In genomic region chr16:29141586-29142324, GRCh38 we compare ENCODE assay signal across 34 cellular contexts.
DNase-seq lines count a peak whose midpoint lies in the region; ATAC-seq, FAIRE-seq and TF ChIP-seq lines count a peak whose summit lies in the region.
"Had no signal": no experiment of that assay in that cellular context is flagged by ENCODE, and none has a peak within 500 bp of the region (broad histone marks: within the 10 kb centered on the region; RNA-seq: fewer than 3 reads in every experiment).

No MANE protein-coding gene starts in this region.

- H3K4me1 Mint-ChIP-seq in CD4-positive, CD25-positive, alpha-beta regulatory T cell: peaks cover 8 to 65% (median 17%) of the 10 kb centered on the region in 4 donors
- peaks cover 20% of the 10 kb centered on the region for H3K4me1 Mint-ChIP-seq in CD8-positive, alpha-beta T cell (ENCODE audit: low read depth)

- H3K27ac ChIP-seq in CD4-positive, CD25-positive, alpha-beta regulatory T cell (ENCODE audit: insufficient read depth, low read length, poor library complexity, severe bottlenecking): no peak overlapping the region
- H3K27ac ChIP-seq in CD8-positive, alpha-beta T cell (ENCODE audit: low read depth, low read length): no peak overlapping the region
- H3K27ac ChIP-seq in kidney (ENCODE audit: low read depth in 2 of 2, low read length in 2 of 2) (no peak overlapping the region), foreskin keratinocyte (no peak overlapping the region)
- H3K27ac ChIP-seq: BLaER1, gastrocnemius medialis, right lobe of liver, transverse colon had no signal

- H3K27me3 Mint-ChIP-seq in CD4-positive, CD25-positive, alpha-beta regulatory T cell: no peaks in the 10 kb centered on the region
- no peaks in the 10 kb centered on the region for H3K27me3 Mint-ChIP-seq in CD8-positive, alpha-beta T cell (ENCODE audit: low read depth)
- H3K27me3 Mint-ChIP-seq: activated CD8-positive, alpha-beta memory T cell treated with anti-CD3 and anti-CD28 coated beads, Interleukin-2, amount 10 ng/mL, durations not matched to agents 7 days and 5 days had no signal

- no peak overlapping the region for H3K4me3 Mint-ChIP-seq in CD4-positive, CD25-positive, alpha-beta regulatory T cell
- no peak overlapping the region for H3K4me3 Mint-ChIP-seq in CD8-positive, alpha-beta T cell
- H3K4me3 Mint-ChIP-seq: activated CD8-positive, alpha-beta memory T cell treated with anti-CD3 and anti-CD28 coated beads, Interleukin-2, amount 10 ng/mL, durations not matched to agents 7 days and 5 days; HFFc6; neural crest cell had no signal

- intact Hi-C loops in CD8-positive, alpha-beta T cell (cut with DNase I, micrococcal nuclease): no loop called here
- intact Hi-C loops in kidney (cut with DNase I): no loop called here

- no peaks in the 10 kb centered on the region for H3K9me3 ChIP-seq in CD4-positive, CD25-positive, alpha-beta regulatory T cell (ENCODE audit: control insufficient read depth in 2 of 2, low read length in 2 of 2)
- H3K9me3 ChIP-seq in CD8-positive, alpha-beta T cell (ENCODE audit: low read length): no peaks in the 10 kb centered on the region
- H3K9me3 ChIP-seq in kidney (ENCODE audit: control insufficient read depth in 1 of 2, low read length in 2 of 2): no peaks in the 10 kb centered on the region
- H3K9me3 ChIP-seq in MG63: no peaks in the 10 kb centered on the region
- H3K9me3 ChIP-seq: BLaER1, gastrocnemius medialis, mucosa of descending colon, right lobe of liver, transverse colon had no signal

- H3K36me3 ChIP-seq in CD4-positive, CD25-positive, alpha-beta regulatory T cell (ENCODE audit: control insufficient read depth, insufficient read depth, low read length): no peaks in the 10 kb centered on the region
- no peaks in the 10 kb centered on the region for H3K36me3 ChIP-seq in CD8-positive, alpha-beta T cell (ENCODE audit: insufficient read depth, low read length)
- H3K36me3 ChIP-seq in kidney (ENCODE audit: control insufficient read depth in 1 of 2, insufficient read depth in 2 of 2, low read length in 2 of 2): no peaks in the 10 kb centered on the region
- no peaks in the 10 kb centered on the region for H3K36me3 ChIP-seq in MG63
- H3K36me3 ChIP-seq: BLaER1, gastrocnemius medialis, right lobe of liver, transverse colon had no signal

- CTCF ChIA-PET in CD8-positive, alpha-beta T cell (lab: Charles Lee): no interaction called here

- H3K27me3 ChIP-seq in CD4-positive, CD25-positive, alpha-beta regulatory T cell (ENCODE audit: control insufficient read depth, insufficient read depth, low read length): no peaks in the 10 kb centered on the region
- no peaks in the 10 kb centered on the region for H3K27me3 ChIP-seq in CD8-positive, alpha-beta T cell (ENCODE audit: insufficient read depth, low read length)
- H3K27me3 ChIP-seq in foreskin keratinocyte (no peaks in the 10 kb centered on the region), MG63 (no peaks in the 10 kb centered on the region)
- H3K27me3 ChIP-seq: BLaER1, right lobe of liver, transverse colon had no signal

- H3K9me3 Mint-ChIP-seq in CD4-positive, CD25-positive, alpha-beta regulatory T cell: no peaks in the 10 kb centered on the region
- no peaks in the 10 kb centered on the region for H3K9me3 Mint-ChIP-seq in CD8-positive, alpha-beta T cell
- H3K9me3 Mint-ChIP-seq: HFFc6, neural crest cell had no signal

- no peak overlapping the region for H3K4me3 ChIP-seq in CD4-positive, CD25-positive, alpha-beta regulatory T cell (ENCODE audit: low read depth, low read length)
- H3K4me3 ChIP-seq in CD8-positive, alpha-beta T cell (ENCODE audit: low read depth, low read length): no peak overlapping the region
- H3K4me3 ChIP-seq in kidney (ENCODE audit: low read length in 2 of 2) (no peak overlapping the region), retinal pigment epithelial cell (ENCODE audit: low read length) (no peak overlapping the region), MG63 (no peak overlapping the region)
- H3K4me3 ChIP-seq: BLaER1, gastrocnemius medialis, mucosa of descending colon, right lobe of liver, transverse colon had no signal

- no peak for TF ChIP-seq CTCF in CD8-positive, alpha-beta T cell (IDR thresholded peaks at IDR 0.05)
- TF ChIP-seq CTCF in kidney (IDR thresholded peaks at IDR 0.05; ENCODE audit: borderline replicate concordance, extremely low read depth, insufficient read depth): no peak
- peak; percentile 31 for TF ChIP-seq CTCF in retinal pigment epithelial cell (conservative IDR thresholded peaks at IDR 0.05; ENCODE audit: low read depth, low read length)
- TF ChIP-seq CTCF in foreskin keratinocyte (conservative IDR thresholded peaks at IDR 0.05): no peak

- FAIRE-seq in kidney (lab: Jason Lieb, UNC): no peak
- FAIRE-seq: endothelial cell of umbilical vein, GM18507, H1 had no signal

- POLR2A ChIA-PET in CD8-positive, alpha-beta T cell (lab: Charles Lee): no interaction called here

- peaks cover 28% of the 10 kb centered on the region for H3K4me1 ChIP-seq in CD4-positive, CD25-positive, alpha-beta regulatory T cell (ENCODE audit: control insufficient read depth, insufficient read depth, low read length, poor library complexity, severe bottlenecking)
- H3K4me1 ChIP-seq in CD8-positive, alpha-beta T cell (ENCODE audit: insufficient read depth, low read length): peaks cover 4% of the 10 kb centered on the region
- H3K4me1 ChIP-seq in kidney (ENCODE audit: control insufficient read depth in 1 of 2, insufficient read depth in 1 of 2, low read depth in 1 of 2, low read length in 2 of 2) (no peaks in the 10 kb centered on the region), foreskin keratinocyte (no peaks in the 10 kb centered on the region)
- H3K4me1 ChIP-seq: gastrocnemius medialis, transverse colon had no signal

- H3K27ac Mint-ChIP-seq in CD4-positive, CD25-positive, alpha-beta regulatory T cell: peak overlapping the region in 2 of 3 donors; percentile 87 to 90
- no peak overlapping the region for H3K27ac Mint-ChIP-seq in CD8-positive, alpha-beta T cell
- H3K27ac Mint-ChIP-seq: activated CD8-positive, alpha-beta memory T cell treated with anti-CD3 and anti-CD28 coated beads, Interleukin-2, amount 10 ng/mL, durations not matched to agents 7 days and 5 days; HFFc6 had no signal

- H3K36me3 Mint-ChIP-seq in CD4-positive, CD25-positive, alpha-beta regulatory T cell: peaks cover 24% of the 10 kb centered on the region
- H3K36me3 Mint-ChIP-seq in CD8-positive, alpha-beta T cell: peaks cover 6% of the 10 kb centered on the region

- DNase-seq in CD4-positive, CD25-positive, alpha-beta regulatory T cell: no peak
- no peak for DNase-seq in CD8-positive, alpha-beta T cell
- DNase-seq in kidney (peak; percentile 36), retinal pigment epithelial cell (ENCODE audit: low read depth) (no peak), foreskin keratinocyte (no peak), MG63 (no peak)
- DNase-seq: activated CD4-positive, alpha-beta T cell treated with anti-CD3 and anti-CD28 coated beads, Interleukin-2, amount 50 U/mL, for 4 hours; activated CD8-positive, alpha-beta memory T cell treated with anti-CD3 and anti-CD28 coated beads, Interleukin-2, amount 10 ng/mL, durations not matched to agents 7 days and 5 days; activated gamma-delta T cell treated with Interleukin-2 at 50 U/mL for 16 hours; activated T-cell treated with anti-CD3 and anti-CD28 coated beads, Interleukin-2, amount 50 U/mL, for 48 hours; Calu3; EL; gastrocnemius medialis; HFFc6; KG1; mammary epithelial cell; MM.1S; mucosa of descending colon; NCI-H1105 treated with DMSO at 0.1 percent for 48 hours; NCI-H1930; NCI-H510A treated with DMSO at 0.1 percent for 48 hours; NK-92 treated with Interleukin-12 subunit alpha and Interleukin-12 subunit beta, amount 100 ng/mL, for 24 hours; PC-3; stimulated activated CD4-positive, alpha-beta T cell treated with anti-CD3 and anti-CD28 coated beads, Interleukin-4, amount 100 ng/mL, for 1 hour; T-helper 2 cell; transverse colon had no signal

- no peak overlapping the region for H3K9ac ChIP-seq in kidney (ENCODE audit: low read length in 2 of 2)
- H3K9ac ChIP-seq: BLaER1 had no signal

- ATAC-seq in CD4-positive, CD25-positive, alpha-beta regulatory T cell (ENCODE audit: low read depth in 2 of 2): no peak
- ATAC-seq in CD8-positive, alpha-beta T cell: peak; percentile 50
- ATAC-seq in foreskin keratinocyte (no peak), HG03565 (IDR thresholded peaks at IDR 0.05; ENCODE audit: unreplicated experiment) (no peak)
- ATAC-seq: activated CD8-positive, alpha-beta memory T cell treated with anti-CD3 and anti-CD28 coated beads, Interleukin-2, amount 10 ng/mL, durations not matched to agents 7 days and 5 days; gastrocnemius medialis; mucosa of descending colon; PC-3; right lobe of liver; SK-N-SH treated with all-trans-retinoic acid at 6 μM for 48 hours had no signal
